In the genomic region with DNA sequence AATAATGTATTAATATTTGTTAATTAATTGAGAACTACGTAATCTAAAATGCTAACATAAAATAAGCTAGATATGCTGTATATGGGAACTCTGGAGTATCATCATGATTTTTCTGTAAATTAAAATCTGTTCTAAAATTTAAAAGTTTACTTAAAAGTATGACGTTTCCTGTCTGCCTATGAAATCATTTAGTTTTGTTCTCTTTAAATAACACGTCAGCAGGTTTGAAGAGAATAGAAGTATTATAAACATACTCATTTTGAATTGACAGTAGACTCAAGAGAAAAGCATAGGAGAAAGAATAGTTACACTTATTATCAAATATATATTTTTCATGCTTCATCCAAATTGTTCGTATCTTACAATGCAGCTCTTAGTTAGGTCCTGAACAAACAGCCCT, we compare ENCODE assay signal across 35 cellular contexts. TPM values are rescaled to one million over a fixed set of nuclear protein-coding genes. Genes with fewer than 3 reads are reported as not detected.
"Had no signal": no experiment of that assay in that cellular context is flagged by ENCODE, and none has a peak within 500 bp of the region (broad histone marks: within the 10 kb centered on the region; RNA-seq: fewer than 3 reads in every experiment).

No MANE protein-coding gene starts in this region.

- H3K4me3 ChIP-seq: adrenal gland, ascending aorta, cardiac muscle cell had no signal

- H3K27me3 ChIP-seq: adrenal gland, ascending aorta, cardiac muscle cell had no signal

- H3K36me3 ChIP-seq: adrenal gland, ascending aorta, cardiac muscle cell had no signal

- FAIRE-seq: bronchial epithelial cell, TTC549 had no signal

- H3K27ac ChIP-seq: adrenal gland, ascending aorta, cardiac muscle cell, VCaP had no signal

- H3K9me3 ChIP-seq: adrenal gland, ascending aorta had no signal

- ATAC-seq: activated CD8-positive, alpha-beta T cell treated with anti-CD3 and anti-CD28 coated beads for 36 hours; activated naive CD4-positive, alpha-beta T cell treated with anti-CD3 and anti-CD28 coated beads, Interleukin-2, amount 50 U/mL, for 72 hours; activated T-cell treated with anti-CD3 and anti-CD28 coated beads, Interleukin-2, amount 50 U/mL, for 4 hours; activated T-cell treated with anti-CD3 and anti-CD28 coated beads, Interleukin-2, amount 50 U/mL, for 72 hours; activated T-helper 17 cell treated with anti-CD3 and anti-CD28 coated beads, Interleukin-2, amount 50 U/mL, for 72 hours had no signal

- H3K4me1 ChIP-seq: adrenal gland, ascending aorta had no signal

- DNase-seq: activated B cell treated with CpG ODN at 0.5 μM for 24 hours; activated CD4-positive, alpha-beta memory T cell treated with anti-CD3 and anti-CD28 coated beads for 36 hours; activated CD4-positive, alpha-beta T cell treated with anti-CD3 and anti-CD28 coated beads for 4 hours; activated CD4-positive, alpha-beta T cell treated with anti-CD3 and anti-CD28 coated beads, Interleukin-2, amount 10 ng/mL, durations not matched to agents 24 days and 14 days; activated CD4-positive, alpha-beta T cell treated with anti-CD3 and anti-CD28 coated beads, Interleukin-2, amount 50 U/mL, for 1 hour; activated CD4-positive, alpha-beta T cell treated with anti-CD3 and anti-CD28 coated beads, Interleukin-2, amount 50 U/mL, for 4 hours; activated CD4-positive, CD25-positive, alpha-beta regulatory T cell treated with anti-CD3 and anti-CD28 coated beads, Interleukin-2, amount 50 U/mL, for 72 hours; activated CD8-positive, alpha-beta memory T cell treated with anti-CD3 and anti-CD28 coated beads, Interleukin-2, amount 50 U/mL, for 4 hours; activated CD8-positive, alpha-beta T cell treated with anti-CD3 and anti-CD28 coated beads for 36 hours; activated effector memory CD4-positive, alpha-beta T cell treated with anti-CD3 and anti-CD28 coated beads, Interleukin-2, amount 50 U/mL, for 16 hours; activated gamma-delta T cell treated with Interleukin-2 at 50 U/mL for 16 hours; activated naive CD4-positive, alpha-beta T cell; activated naive CD4-positive, alpha-beta T cell treated with anti-CD3 and anti-CD28 coated beads for 36 hours; activated naive CD4-positive, alpha-beta T cell treated with anti-CD3 and anti-CD28 coated beads, Interleukin-2, amount 50 U/mL, for 16 hours; activated naive CD8-positive, alpha-beta T cell treated with anti-CD3 and anti-CD28 coated beads for 36 hours; activated T-cell treated with anti-CD3 and anti-CD28 coated beads for 4 hours; activated T-cell treated with anti-CD3 and anti-CD28 coated beads, Interleukin-2, amount 50 U/mL, for 1 hour; activated T-cell treated with anti-CD3 and anti-CD28 coated beads, Interleukin-2, amount 50 U/mL, for 4 hours; activated T-cell treated with anti-CD3 and anti-CD28 coated beads, Interleukin-2, amount 50 U/mL, for 72 hours; adrenal gland; amniotic stem cell; caudate nucleus; cerebellar nuclear complex; T-helper 1 cell; T-helper 2 cell; T-helper 9 cell had no signal

RNA-seq across cellular contexts. Expression of a gene that starts 19.1 kb away (rescaled TPM):
- total RNA-seq: activated CD4-positive, alpha-beta memory T cell treated with anti-CD3 and anti-CD28 coated beads for 36 hours; activated CD4-positive, alpha-beta T cell treated with anti-CD3 and anti-CD28 coated beads, Interleukin-2, amount 10 ng/mL, durations not matched to agents 24 days and 14 days; activated CD8-positive, alpha-beta memory T cell treated with anti-CD3 and anti-CD28 coated beads for 36 hours; activated CD8-positive, alpha-beta T cell treated with anti-CD3 and anti-CD28 coated beads for 36 hours; activated naive CD4-positive, alpha-beta T cell treated with anti-CD3 and anti-CD28 coated beads for 36 hours; activated naive CD4-positive, alpha-beta T cell treated with anti-CD3 and anti-CD28 coated beads, Interleukin-2, amount 50 U/mL, for 72 hours; activated naive CD8-positive, alpha-beta T cell treated with anti-CD3 and anti-CD28 coated beads for 36 hours; activated T-cell treated with anti-CD3 and anti-CD28 coated beads, Interleukin-2, amount 50 U/mL, for 4 hours; activated T-cell treated with anti-CD3 and anti-CD28 coated beads, Interleukin-2, amount 50 U/mL, for 72 hours; activated T-helper 1 cell treated with anti-CD3 and anti-CD28 coated beads, Interleukin-12 subunit alpha, Interleukin-12 subunit beta, Interleukin-2, Interleukin-4 antibody, amounts not matched to agents 30 ng/mL and 10 ng/mL and 1 ng/mL, durations not matched to agents 14 hours and 24 hours and 36 hours; activated T-helper 17 cell treated with anti-CD3 and anti-CD28 coated beads, Interleukin-2, amount 50 U/mL, for 72 hours; ascending aorta; bronchial epithelial cell; cardiac muscle cell had no signal
